In the genomic region with DNA sequence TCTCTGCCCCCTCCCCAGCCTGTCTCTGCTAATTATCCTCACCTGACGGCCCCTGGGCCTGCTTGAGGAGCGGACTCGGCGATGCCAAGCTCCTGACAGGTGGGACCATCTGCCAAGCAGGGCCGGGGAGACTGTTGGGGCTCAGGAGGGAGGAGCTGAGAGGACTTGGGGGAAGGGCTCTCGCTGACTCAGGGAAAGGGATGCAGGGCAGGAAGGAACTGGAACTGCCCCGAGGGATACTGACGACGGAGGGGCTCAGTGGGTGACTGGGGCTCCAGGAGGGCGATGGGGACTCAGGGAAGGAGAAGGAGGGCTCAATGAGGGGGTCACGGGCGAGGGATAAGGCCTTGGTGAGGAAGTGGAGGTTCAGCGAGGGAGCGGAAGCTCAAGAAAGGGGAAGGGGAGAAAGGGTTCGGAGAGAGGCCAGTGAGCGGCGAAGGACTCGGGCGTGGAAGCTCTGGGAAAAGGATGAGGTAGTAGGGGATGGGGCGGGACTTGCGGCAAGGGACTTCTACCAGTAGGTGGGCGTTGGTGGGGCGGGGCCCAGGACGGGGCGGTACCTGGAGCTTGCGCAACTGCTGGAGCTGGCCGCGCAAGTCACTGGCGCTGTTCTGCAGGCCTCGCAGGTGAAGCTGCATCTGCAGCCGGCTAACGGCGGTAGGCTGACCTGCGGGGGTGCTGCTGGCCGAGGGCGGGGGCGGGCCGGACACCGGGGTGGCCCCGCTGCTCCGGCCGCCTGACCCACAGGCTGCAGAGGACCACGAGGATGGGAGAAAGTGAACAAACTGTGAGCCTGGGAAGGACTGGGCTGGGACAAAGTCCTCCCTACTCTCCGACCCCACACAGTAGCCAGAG, we compare ENCODE assay signal across 1 cellular context.
A peak's percentile ranks its signal among the peaks of the same experiment; 100 is the strongest.
TF ChIP-seq lines count a peak whose summit lies in the region.

No MANE protein-coding gene starts in this region.

TF ChIP-seq in HCT116, 20 proteins besides CTCF, POLR2A, EP300 and RAD21 (continued from another document):
- TF ChIP-seq, protein P1, sequence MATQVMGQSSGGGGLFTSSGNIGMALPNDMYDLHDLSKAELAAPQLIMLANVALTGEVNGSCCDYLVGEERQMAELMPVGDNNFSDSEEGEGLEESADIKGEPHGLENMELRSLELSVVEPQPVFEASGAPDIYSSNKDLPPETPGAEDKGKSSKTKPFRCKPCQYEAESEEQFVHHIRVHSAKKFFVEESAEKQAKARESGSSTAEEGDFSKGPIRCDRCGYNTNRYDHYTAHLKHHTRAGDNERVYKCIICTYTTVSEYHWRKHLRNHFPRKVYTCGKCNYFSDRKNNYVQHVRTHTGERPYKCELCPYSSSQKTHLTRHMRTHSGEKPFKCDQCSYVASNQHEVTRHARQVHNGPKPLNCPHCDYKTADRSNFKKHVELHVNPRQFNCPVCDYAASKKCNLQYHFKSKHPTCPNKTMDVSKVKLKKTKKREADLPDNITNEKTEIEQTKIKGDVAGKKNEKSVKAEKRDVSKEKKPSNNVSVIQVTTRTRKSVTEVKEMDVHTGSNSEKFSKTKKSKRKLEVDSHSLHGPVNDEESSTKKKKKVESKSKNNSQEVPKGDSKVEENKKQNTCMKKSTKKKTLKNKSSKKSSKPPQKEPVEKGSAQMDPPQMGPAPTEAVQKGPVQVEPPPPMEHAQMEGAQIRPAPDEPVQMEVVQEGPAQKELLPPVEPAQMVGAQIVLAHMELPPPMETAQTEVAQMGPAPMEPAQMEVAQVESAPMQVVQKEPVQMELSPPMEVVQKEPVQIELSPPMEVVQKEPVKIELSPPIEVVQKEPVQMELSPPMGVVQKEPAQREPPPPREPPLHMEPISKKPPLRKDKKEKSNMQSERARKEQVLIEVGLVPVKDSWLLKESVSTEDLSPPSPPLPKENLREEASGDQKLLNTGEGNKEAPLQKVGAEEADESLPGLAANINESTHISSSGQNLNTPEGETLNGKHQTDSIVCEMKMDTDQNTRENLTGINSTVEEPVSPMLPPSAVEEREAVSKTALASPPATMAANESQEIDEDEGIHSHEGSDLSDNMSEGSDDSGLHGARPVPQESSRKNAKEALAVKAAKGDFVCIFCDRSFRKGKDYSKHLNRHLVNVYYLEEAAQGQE (IDR thresholded peaks at IDR 0.05; ENCODE audit: low read depth): no peak
- TF ChIP-seq SP1 (IDR thresholded peaks at IDR 0.05; ENCODE audit: low read depth) (no peak; the same call in 1 of the 2 replicates), CEBPB (IDR thresholded peaks at IDR 0.05; ENCODE audit: low read depth) (peak; percentile 100), CBX3 (IDR thresholded peaks at IDR 0.05; ENCODE audit: low read depth) (no peak), ZFX (IDR thresholded peaks at IDR 0.05) (no peak), SIN3A (IDR thresholded peaks at IDR 0.05; ENCODE audit: low read depth) (no peak), POLR2AphosphoS5 (IDR thresholded peaks at IDR 0.05; ENCODE audit: low read depth, low read length) (peak; percentile 62)
- TF ChIP-seq, protein P2, sequence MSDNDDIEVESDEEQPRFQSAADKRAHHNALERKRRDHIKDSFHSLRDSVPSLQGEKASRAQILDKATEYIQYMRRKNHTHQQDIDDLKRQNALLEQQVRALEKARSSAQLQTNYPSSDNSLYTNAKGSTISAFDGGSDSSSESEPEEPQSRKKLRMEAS (IDR thresholded peaks at IDR 0.05): no peak; the same call in 1 of the 2 replicates
- TF ChIP-seq, protein P3, sequence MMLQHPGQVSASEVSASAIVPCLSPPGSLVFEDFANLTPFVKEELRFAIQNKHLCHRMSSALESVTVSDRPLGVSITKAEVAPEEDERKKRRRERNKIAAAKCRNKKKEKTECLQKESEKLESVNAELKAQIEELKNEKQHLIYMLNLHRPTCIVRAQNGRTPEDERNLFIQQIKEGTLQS (IDR thresholded peaks at IDR 0.05): no peak
